In genomic region chr4:1567808-1568581, GRCh38 we compare ENCODE assay signal across 18 cellular contexts.
DNase-seq lines count a peak whose midpoint lies in the region; ATAC-seq and TF ChIP-seq lines count a peak whose summit lies in the region.
"Had no signal": no experiment of that assay in that cellular context is flagged by ENCODE, and none has a peak within 500 bp of the region (broad histone marks: within the 10 kb centered on the region; RNA-seq: fewer than 3 reads in every experiment).

No MANE protein-coding gene starts in this region.

- 34 to 51% (median 47%) methylated on average over 26 to 42 of the region's 42 CpGs for WGBS in spleen, 5 donors

- DNase-seq in T-helper 2 cell (peak in 3 of 5 experiments; percentile 7 to 22 (median 8)), Karpas-422 (peak; percentile 62), left ventricle myocardium superior (peak; percentile 26), spleen (peak; percentile 78), SK-N-DZ (ENCODE audit: low spot score) (no peak), NCI-H2227 treated with DMSO at 0.1 percent for 48 hours (lab: John Stamatoyannopoulos, UW) (no peak)
- DNase-seq in T-helper 2 cell treated with Interferon-gamma antibody and Interleukin-4, amounts not matched to agents 5 μg/mL and 100 μg/mL, for 36 hours (ENCODE audit: low spot score) = no peak
- DNase-seq: ACHN; MG63; midbrain; NCI-H1930; stimulated activated naive CD4-positive, alpha-beta T cell treated with Interleukin-2 at 50 U/mL for 16 hours; WERI-Rb-1 had no signal

- no peaks in the 10 kb centered on the region for H4K20me1 ChIP-seq in Karpas-422 (ENCODE audit: insufficient read depth, low read depth, low read length)

- no peaks in the 10 kb centered on the region for H3K27me3 Mint-ChIP-seq in T-helper 2 cell treated with Interferon-gamma antibody and Interleukin-4, amounts not matched to agents 5 μg/mL and 100 μg/mL, for 36 hours (ENCODE audit: low read depth)

- TF ChIP-seq CTCF in spleen (IDR thresholded peaks at IDR 0.05 in 8 of 11, conservative IDR thresholded peaks at IDR 0.05 in 3 of 11) = no peak

- no peak overlapping the region for H3K4me2 ChIP-seq in Karpas-422 (ENCODE audit: low read depth, low read length, poor library complexity, severe bottlenecking)

- no peak overlapping the region for H3K4me3 Mint-ChIP-seq in T-helper 2 cell treated with Interferon-gamma antibody and Interleukin-4, amounts not matched to agents 5 μg/mL and 100 μg/mL, for 36 hours
- H3K4me3 Mint-ChIP-seq: CD4-positive, alpha-beta memory T cell had no signal

- H3K27ac Mint-ChIP-seq in T-helper 2 cell treated with Interferon-gamma antibody and Interleukin-4, amounts not matched to agents 5 μg/mL and 100 μg/mL, for 36 hours = no peak overlapping the region
- H3K27ac Mint-ChIP-seq: CD4-positive, alpha-beta memory T cell had no signal

- H3K36me3 Mint-ChIP-seq in T-helper 2 cell treated with Interferon-gamma antibody and Interleukin-4, amounts not matched to agents 5 μg/mL and 100 μg/mL, for 36 hours (ENCODE audit: low read depth) = no peaks in the 10 kb centered on the region
- H3K36me3 Mint-ChIP-seq: CD4-positive, alpha-beta memory T cell had no signal

- peaks cover 4% of the 10 kb centered on the region; the same call in 1 of the 2 replicates for H3K4me1 ChIP-seq in Karpas-422 (ENCODE audit: low read length)
- peaks cover 0 to 30% (median 3%) of the 10 kb centered on the region in 6 donors for H3K4me1 ChIP-seq in spleen

- H2AFZ ChIP-seq in Karpas-422 (ENCODE audit: low read length) = no peak overlapping the region

- no peaks in the 10 kb centered on the region for H3K9me3 ChIP-seq in Karpas-422 (ENCODE audit: low read length)
- H3K9me3 ChIP-seq in spleen = no peaks in the 10 kb centered on the region
- H3K9me3 ChIP-seq: MG63, ovary had no signal

- H3K9ac ChIP-seq in Karpas-422 (ENCODE audit: low read length) = no peak overlapping the region

- H3K79me2 ChIP-seq in Karpas-422 (ENCODE audit: low read length) = no peaks in the 10 kb centered on the region

- H3K36me3 ChIP-seq in Karpas-422 (ENCODE audit: insufficient read depth, low read length) = no peaks in the 10 kb centered on the region
- H3K36me3 ChIP-seq in spleen = no peaks in the 10 kb centered on the region
- H3K36me3 ChIP-seq: MG63, ovary, WERI-Rb-1 had no signal

- TF ChIP-seq POLR2A in spleen (IDR thresholded peaks at IDR 0.05) = no peak

- no peak overlapping the region for H3K4me3 ChIP-seq in Karpas-422 (ENCODE audit: low read length)
- H3K4me3 ChIP-seq in spleen = no peak overlapping the region
- H3K4me3 ChIP-seq: coronary artery, MG63, ovary had no signal

- intact Hi-C loops in left ventricle myocardium superior (cut with micrococcal nuclease) = no loop called here
- intact Hi-C loops in spleen (cut with DNase I; ENCODE audit: low total_unique reads) = no loop called here

- H3K27me3 ChIP-seq in Karpas-422 (ENCODE audit: low read length) (no peaks in the 10 kb centered on the region), spleen (replicated peaks in 1 of 7) (peaks cover 0 to 73% (median 57%) of the 10 kb centered on the region in 7 donors)
- H3K27me3 ChIP-seq: MG63, ovary had no signal

- ATAC-seq in left ventricle myocardium superior (no peak), HG03565 (IDR thresholded peaks at IDR 0.05; ENCODE audit: unreplicated experiment) (no peak)
- ATAC-seq: Panc1 had no signal

- no peaks in the 10 kb centered on the region for H3K9me2 ChIP-seq in Karpas-422 (replicated peaks; ENCODE audit: insufficient read depth, low read length)

- H3K4me1 Mint-ChIP-seq in T-helper 2 cell treated with Interferon-gamma antibody and Interleukin-4, amounts not matched to agents 5 μg/mL and 100 μg/mL, for 36 hours (ENCODE audit: low read depth) = peaks cover 2% of the 10 kb centered on the region

- H3K9me3 Mint-ChIP-seq in T-helper 2 cell treated with Interferon-gamma antibody and Interleukin-4, amounts not matched to agents 5 μg/mL and 100 μg/mL, for 36 hours = no peaks in the 10 kb centered on the region
- H3K9me3 Mint-ChIP-seq: CD4-positive, alpha-beta memory T cell had no signal

- H3K27ac ChIP-seq in Karpas-422 (ENCODE audit: low read length) = no peak overlapping the region
- no peak overlapping the region for H3K27ac ChIP-seq in spleen
- H3K27ac ChIP-seq: coronary artery, ovary, WERI-Rb-1 had no signal

Comparison
In these comparisons a context has a peak if more than half of its experiments do, and no peak if none do; other contexts are left out.
1. DNase-seq: peak in T-helper 2 cell (3 of 5), Karpas-422 (single experiment), left ventricle myocardium superior (single experiment) and spleen (single experiment); none in T-helper 2 cell treated with Interferon-gamma antibody and Interleukin-4, amounts not matched to agents 5 μg/mL and 100 μg/mL, for 36 hours (single experiment), SK-N-DZ (single experiment) and NCI-H2227 treated with DMSO at 0.1 percent for 48 hours (single experiment).